ENCODE assay signal across 24 cellular contexts in the genomic region with DNA sequence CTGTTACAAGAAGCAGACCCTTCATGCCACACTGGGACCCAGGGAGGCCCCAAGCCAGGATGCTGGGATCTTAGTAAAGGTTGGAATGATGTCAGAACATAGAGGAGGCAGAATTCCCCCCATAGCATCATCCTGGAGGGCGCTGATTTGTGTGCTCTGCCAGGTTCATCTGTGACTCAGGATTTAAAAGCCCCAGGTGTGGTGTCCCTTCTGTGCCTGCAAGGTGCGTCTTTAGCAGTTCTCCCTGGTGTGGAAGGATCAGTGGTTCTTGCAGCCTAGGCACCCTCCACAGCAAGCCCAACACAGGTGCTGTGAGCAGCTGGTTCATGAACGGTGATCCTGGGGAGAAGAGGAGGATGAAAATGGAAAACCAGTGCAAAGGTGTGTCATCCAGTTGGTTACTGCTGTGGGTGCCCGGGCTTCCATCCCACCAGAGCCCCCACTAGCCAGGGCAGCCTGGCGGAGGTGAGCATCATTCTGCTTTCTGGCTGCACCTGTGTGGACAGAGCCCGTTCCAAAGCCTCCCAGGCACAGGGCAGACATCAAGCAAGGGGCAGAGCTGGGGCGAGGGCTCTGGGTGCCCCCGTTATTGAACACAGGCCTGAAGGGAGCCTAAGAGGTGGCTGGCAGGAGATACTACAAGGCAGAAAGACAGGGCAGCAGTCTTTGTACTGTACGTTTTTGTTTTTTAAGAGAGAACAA. TPM values are rescaled to one million over a fixed set of nuclear protein-coding genes. Genes with fewer than 3 reads are reported as not detected.
DNase-seq lines count a peak whose midpoint lies in the region; ATAC-seq, FAIRE-seq and TF ChIP-seq lines count a peak whose summit lies in the region.
"Had no signal": no experiment of that assay in that cellular context is flagged by ENCODE, and none has a peak within 500 bp of the region (broad histone marks: within the 10 kb centered on the region; RNA-seq: fewer than 3 reads in every experiment).

No MANE protein-coding gene starts in this region.

- H3K27me3 ChIP-seq in ovary, result no peaks in the 10 kb centered on the region
- H3K27me3 ChIP-seq: left lung, thyroid gland had no signal

- CTCF ChIA-PET in activated naive CD4-positive, alpha-beta T cell treated with anti-CD3 and anti-CD28 coated beads for 36 hours (lab: Charles Lee), result interaction anchor here (0.7 to 18.9 kb wide), 3 partner anchors 12 to 34 kb away, joined by 3 to 264 read pairs (median 3); no protein-coding TSS in a partner anchor

- H3K36me3 Mint-ChIP-seq in activated naive CD4-positive, alpha-beta T cell treated with anti-CD3 and anti-CD28 coated beads for 36 hours (ENCODE audit: low read depth), result peaks cover 75% of the 10 kb centered on the region
- peaks cover 41 to 71% of the 10 kb centered on the region in 2 donors for H3K36me3 Mint-ChIP-seq in activated naive CD4-positive, alpha-beta T cell treated with anti-CD3 and anti-CD28 coated beads, Interleukin-2, amount 50 U/mL, for 72 hours
- peaks cover 17% of the 10 kb centered on the region for H3K36me3 Mint-ChIP-seq in T-helper 17 cell (ENCODE audit: low read depth)
- peaks cover 64% of the 10 kb centered on the region for H3K36me3 Mint-ChIP-seq in central memory CD8-positive, alpha-beta T cell (ENCODE audit: insufficient read depth)
- H3K36me3 Mint-ChIP-seq in stimulated activated memory B cell treated with anti-CD40 and anti-IgM and Interleukin-4, amounts not matched to agents 10 μg/mL and 1 μg/mL and 100 μg/mL, for 72 hours, result peaks cover 57% of the 10 kb centered on the region

- TF ChIP-seq POLR2A in ovary (IDR thresholded peaks at IDR 0.05), result no peak

- intact Hi-C loops in activated naive CD4-positive, alpha-beta T cell treated with anti-CD3 and anti-CD28 coated beads for 36 hours (cut with micrococcal nuclease), result loop anchor here (5.0 kb wide), 1 partner anchor 768 kb away; no protein-coding TSS in a partner anchor
- intact Hi-C loops in ovary (cut with DNase I), result no loop called here

- no peaks in the 10 kb centered on the region for H3K36me3 ChIP-seq in ovary
- H3K36me3 ChIP-seq: MG63, thyroid gland had no signal

- WGBS in ovary, 3 donors, result 74 to 79% (median 77%) methylated on average over 9 of the region's 9 CpGs

- no peaks in the 10 kb centered on the region for H3K27me3 Mint-ChIP-seq in activated naive CD4-positive, alpha-beta T cell treated with anti-CD3 and anti-CD28 coated beads for 36 hours (ENCODE audit: low read depth)
- no peaks in the 10 kb centered on the region for H3K27me3 Mint-ChIP-seq in T-helper 17 cell
- no peaks in the 10 kb centered on the region for H3K27me3 Mint-ChIP-seq in central memory CD8-positive, alpha-beta T cell
- H3K27me3 Mint-ChIP-seq in stimulated activated memory B cell treated with anti-CD40 and anti-IgM and Interleukin-4, amounts not matched to agents 10 μg/mL and 1 μg/mL and 100 μg/mL, for 72 hours, result no peaks in the 10 kb centered on the region

- H3K4me3 Mint-ChIP-seq in activated naive CD4-positive, alpha-beta T cell treated with anti-CD3 and anti-CD28 coated beads for 36 hours, result peak overlapping the region; percentile 55
- peak overlapping the region; percentile 75 for H3K4me3 Mint-ChIP-seq in T-helper 17 cell
- peak overlapping the region; percentile 59 for H3K4me3 Mint-ChIP-seq in central memory CD8-positive, alpha-beta T cell
- peak overlapping the region; percentile 28 for H3K4me3 Mint-ChIP-seq in stimulated activated memory B cell treated with anti-CD40 and anti-IgM and Interleukin-4, amounts not matched to agents 10 μg/mL and 1 μg/mL and 100 μg/mL, for 72 hours

- peaks cover 96% of the 10 kb centered on the region for H3K4me1 Mint-ChIP-seq in activated naive CD4-positive, alpha-beta T cell treated with anti-CD3 and anti-CD28 coated beads for 36 hours (ENCODE audit: low read depth)
- H3K4me1 Mint-ChIP-seq in T-helper 17 cell, result peaks cover 83% of the 10 kb centered on the region
- peaks cover 97% of the 10 kb centered on the region for H3K4me1 Mint-ChIP-seq in central memory CD8-positive, alpha-beta T cell
- H3K4me1 Mint-ChIP-seq in stimulated activated memory B cell treated with anti-CD40 and anti-IgM and Interleukin-4, amounts not matched to agents 10 μg/mL and 1 μg/mL and 100 μg/mL, for 72 hours, result peaks cover 89% of the 10 kb centered on the region

- DNase-seq in activated naive CD4-positive, alpha-beta T cell treated with anti-CD3 and anti-CD28 coated beads for 36 hours, result peak; percentile 60
- no peak for DNase-seq in activated naive CD4-positive, alpha-beta T cell treated with anti-CD3 and anti-CD28 coated beads, Interleukin-2, amount 50 U/mL, for 72 hours (ENCODE audit: low spot score in 2 of 2)
- DNase-seq in T-helper 17 cell, result no peak
- DNase-seq in central memory CD8-positive, alpha-beta T cell (ENCODE audit: low spot score in 2 of 2), result no peak
- DNase-seq in RCC 7860 (ENCODE audit: low spot score), result no peak
- DNase-seq in ovary, result no peak
- no peak for DNase-seq in 8988T
- DNase-seq: anterior cingulate cortex; central memory CD4-positive, alpha-beta T cell; effector CD4-positive, alpha-beta T cell; HCEC 1CT; IMR-90; left lung; MG63; NCI-H1436 treated with DMSO at 0.1 percent for 48 hours; NCI-H2171; PC-3; SIG-M5; stimulated activated CD4-positive, alpha-beta T cell treated with anti-CD3 and anti-CD28 coated beads, Interleukin-12 subunit alpha, Interleukin-12 subunit beta, amount 100 ng/mL, for 4 hours; T-helper 9 cell; thyroid gland had no signal

- no peak overlapping the region for H3K27ac ChIP-seq in ovary
- H3K27ac ChIP-seq: thyroid gland had no signal

- no peaks in the 10 kb centered on the region for H3K9me3 ChIP-seq in T-helper 17 cell (ENCODE audit: control insufficient read depth, low read length, poor library complexity, severe bottlenecking)
- H3K9me3 ChIP-seq in ovary, result no peaks in the 10 kb centered on the region
- H3K9me3 ChIP-seq: left lung, MG63, thyroid gland had no signal

- FAIRE-seq in RCC 7860 (lab: Jason Lieb, UNC), result no peak

- no peak for TF ChIP-seq CTCF in ovary (IDR thresholded peaks at IDR 0.05)

- no peaks in the 10 kb centered on the region for H3K4me1 ChIP-seq in ovary (ENCODE audit: insufficient read depth)
- H3K4me1 ChIP-seq: thyroid gland had no signal

- peak overlapping the region; percentile 95 for H3K27ac Mint-ChIP-seq in activated naive CD4-positive, alpha-beta T cell treated with anti-CD3 and anti-CD28 coated beads for 36 hours
- H3K27ac Mint-ChIP-seq in activated naive CD4-positive, alpha-beta T cell treated with anti-CD3 and anti-CD28 coated beads, Interleukin-2, amount 50 U/mL, for 72 hours, result peak overlapping the region in 1 of 2 donors; percentile 98
- H3K27ac Mint-ChIP-seq in T-helper 17 cell, result no peak overlapping the region
- H3K27ac Mint-ChIP-seq in central memory CD8-positive, alpha-beta T cell (ENCODE audit: low read depth), result peak overlapping the region; percentile 100
- peak overlapping the region; percentile 92 for H3K27ac Mint-ChIP-seq in stimulated activated memory B cell treated with anti-CD40 and anti-IgM and Interleukin-4, amounts not matched to agents 10 μg/mL and 1 μg/mL and 100 μg/mL, for 72 hours

- no peak overlapping the region for H3K4me3 ChIP-seq in ovary
- H3K4me3 ChIP-seq: left lung, MG63, thyroid gland had no signal

- no peaks in the 10 kb centered on the region for H3K9me3 Mint-ChIP-seq in activated naive CD4-positive, alpha-beta T cell treated with anti-CD3 and anti-CD28 coated beads for 36 hours
- no peaks in the 10 kb centered on the region for H3K9me3 Mint-ChIP-seq in activated naive CD4-positive, alpha-beta T cell treated with anti-CD3 and anti-CD28 coated beads, Interleukin-2, amount 50 U/mL, for 72 hours
- no peaks in the 10 kb centered on the region for H3K9me3 Mint-ChIP-seq in central memory CD8-positive, alpha-beta T cell
- no peaks in the 10 kb centered on the region for H3K9me3 Mint-ChIP-seq in stimulated activated memory B cell treated with anti-CD40 and anti-IgM and Interleukin-4, amounts not matched to agents 10 μg/mL and 1 μg/mL and 100 μg/mL, for 72 hours

- ATAC-seq in activated naive CD4-positive, alpha-beta T cell treated with anti-CD3 and anti-CD28 coated beads, Interleukin-2, amount 50 U/mL, for 72 hours, result no peak
- ATAC-seq in T-helper 17 cell, result no peak
- ATAC-seq in central memory CD8-positive, alpha-beta T cell (replicated peaks; ENCODE audit: extremely low read depth, poor library complexity, severe bottlenecking), result no peak
- ATAC-seq in stimulated activated memory B cell treated with anti-CD40 and anti-IgM and Interleukin-4, amounts not matched to agents 10 μg/mL and 1 μg/mL and 100 μg/mL, for 72 hours, result no peak
- ATAC-seq: left lung, PC-3 had no signal

- TF ChIP-seq EP300 in ovary (IDR thresholded peaks at IDR 0.05), result no peak

RNA-seq across cellular contexts. Expression of a gene that starts 49.5 kb away (rescaled TPM):
- total RNA-seq in activated naive CD4-positive, alpha-beta T cell treated with anti-CD3 and anti-CD28 coated beads for 36 hours, result 100 to 1,000 TPM; 213 to 226 TPM
- total RNA-seq in activated naive CD4-positive, alpha-beta T cell treated with anti-CD3 and anti-CD28 coated beads, Interleukin-2, amount 50 U/mL, for 72 hours, result 100 to 1,000 TPM; 208 to 327 TPM
- total RNA-seq in T-helper 17 cell (100 to 1,000 TPM; 301 to 323 TPM), ovary (1 to 10 TPM; 1.8 to 7.5 (median 3.3) TPM)
- polyA plus RNA-seq in ovary, result 1 to 10 TPM in 1 of 2 donors, under 1 TPM in 1; 0.59 to 6.5 TPM
- total RNA-seq: glomerular endothelial cell, IMR-90, PC-3, renal cortical epithelial cell had no signal
- polyA plus RNA-seq: IMR-90 had no signal

Comparison
In these comparisons a context has a peak if more than half of its experiments do, and no peak if none do; other contexts are left out.
1. RNA of a gene that starts 49.5 kb away (total RNA-seq): 208 to 327 TPM in activated naive CD4-positive, alpha-beta T cell treated with anti-CD3 and anti-CD28 coated beads, Interleukin-2, amount 50 U/mL, for 72 hours, 301 to 323 TPM in T-helper 17 cell and 213 to 226 TPM in activated naive CD4-positive, alpha-beta T cell treated with anti-CD3 and anti-CD28 coated beads for 36 hours; 1.8 to 7.5 TPM in ovary; every median in the first group is over 10 times any median in the second.
2. Peak in every context shown above with its lines, with median percentiles within 50 percentile points of each other: H3K4me3 Mint-ChIP-seq.